ENCODE assay signal across 1 cellular context in the genomic region with DNA sequence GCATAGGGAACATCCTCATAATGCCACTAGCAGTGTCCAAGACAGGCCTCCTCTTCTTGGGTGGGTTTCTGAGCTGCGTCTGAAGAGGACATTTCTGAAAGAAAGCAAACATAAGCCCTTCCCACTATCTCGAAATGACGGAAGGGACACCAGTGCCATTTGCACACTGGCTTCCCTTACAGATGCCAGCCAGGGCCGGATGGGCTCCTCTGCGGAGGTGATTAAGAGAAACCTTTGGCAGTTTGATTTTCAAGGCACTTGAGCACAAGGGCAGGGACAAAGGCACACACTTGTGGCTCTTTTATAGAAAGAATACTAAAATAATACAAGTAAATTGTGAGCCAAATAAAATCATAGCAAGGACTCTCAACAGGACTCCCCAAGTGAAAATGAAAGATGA.
TF ChIP-seq lines count a peak whose summit lies in the region.

No MANE protein-coding gene starts in this region.

TF ChIP-seq in GM23338, 12 proteins besides CTCF, POLR2A, EP300 and RAD21 (continued from another document):
- TF ChIP-seq, protein P1, sequence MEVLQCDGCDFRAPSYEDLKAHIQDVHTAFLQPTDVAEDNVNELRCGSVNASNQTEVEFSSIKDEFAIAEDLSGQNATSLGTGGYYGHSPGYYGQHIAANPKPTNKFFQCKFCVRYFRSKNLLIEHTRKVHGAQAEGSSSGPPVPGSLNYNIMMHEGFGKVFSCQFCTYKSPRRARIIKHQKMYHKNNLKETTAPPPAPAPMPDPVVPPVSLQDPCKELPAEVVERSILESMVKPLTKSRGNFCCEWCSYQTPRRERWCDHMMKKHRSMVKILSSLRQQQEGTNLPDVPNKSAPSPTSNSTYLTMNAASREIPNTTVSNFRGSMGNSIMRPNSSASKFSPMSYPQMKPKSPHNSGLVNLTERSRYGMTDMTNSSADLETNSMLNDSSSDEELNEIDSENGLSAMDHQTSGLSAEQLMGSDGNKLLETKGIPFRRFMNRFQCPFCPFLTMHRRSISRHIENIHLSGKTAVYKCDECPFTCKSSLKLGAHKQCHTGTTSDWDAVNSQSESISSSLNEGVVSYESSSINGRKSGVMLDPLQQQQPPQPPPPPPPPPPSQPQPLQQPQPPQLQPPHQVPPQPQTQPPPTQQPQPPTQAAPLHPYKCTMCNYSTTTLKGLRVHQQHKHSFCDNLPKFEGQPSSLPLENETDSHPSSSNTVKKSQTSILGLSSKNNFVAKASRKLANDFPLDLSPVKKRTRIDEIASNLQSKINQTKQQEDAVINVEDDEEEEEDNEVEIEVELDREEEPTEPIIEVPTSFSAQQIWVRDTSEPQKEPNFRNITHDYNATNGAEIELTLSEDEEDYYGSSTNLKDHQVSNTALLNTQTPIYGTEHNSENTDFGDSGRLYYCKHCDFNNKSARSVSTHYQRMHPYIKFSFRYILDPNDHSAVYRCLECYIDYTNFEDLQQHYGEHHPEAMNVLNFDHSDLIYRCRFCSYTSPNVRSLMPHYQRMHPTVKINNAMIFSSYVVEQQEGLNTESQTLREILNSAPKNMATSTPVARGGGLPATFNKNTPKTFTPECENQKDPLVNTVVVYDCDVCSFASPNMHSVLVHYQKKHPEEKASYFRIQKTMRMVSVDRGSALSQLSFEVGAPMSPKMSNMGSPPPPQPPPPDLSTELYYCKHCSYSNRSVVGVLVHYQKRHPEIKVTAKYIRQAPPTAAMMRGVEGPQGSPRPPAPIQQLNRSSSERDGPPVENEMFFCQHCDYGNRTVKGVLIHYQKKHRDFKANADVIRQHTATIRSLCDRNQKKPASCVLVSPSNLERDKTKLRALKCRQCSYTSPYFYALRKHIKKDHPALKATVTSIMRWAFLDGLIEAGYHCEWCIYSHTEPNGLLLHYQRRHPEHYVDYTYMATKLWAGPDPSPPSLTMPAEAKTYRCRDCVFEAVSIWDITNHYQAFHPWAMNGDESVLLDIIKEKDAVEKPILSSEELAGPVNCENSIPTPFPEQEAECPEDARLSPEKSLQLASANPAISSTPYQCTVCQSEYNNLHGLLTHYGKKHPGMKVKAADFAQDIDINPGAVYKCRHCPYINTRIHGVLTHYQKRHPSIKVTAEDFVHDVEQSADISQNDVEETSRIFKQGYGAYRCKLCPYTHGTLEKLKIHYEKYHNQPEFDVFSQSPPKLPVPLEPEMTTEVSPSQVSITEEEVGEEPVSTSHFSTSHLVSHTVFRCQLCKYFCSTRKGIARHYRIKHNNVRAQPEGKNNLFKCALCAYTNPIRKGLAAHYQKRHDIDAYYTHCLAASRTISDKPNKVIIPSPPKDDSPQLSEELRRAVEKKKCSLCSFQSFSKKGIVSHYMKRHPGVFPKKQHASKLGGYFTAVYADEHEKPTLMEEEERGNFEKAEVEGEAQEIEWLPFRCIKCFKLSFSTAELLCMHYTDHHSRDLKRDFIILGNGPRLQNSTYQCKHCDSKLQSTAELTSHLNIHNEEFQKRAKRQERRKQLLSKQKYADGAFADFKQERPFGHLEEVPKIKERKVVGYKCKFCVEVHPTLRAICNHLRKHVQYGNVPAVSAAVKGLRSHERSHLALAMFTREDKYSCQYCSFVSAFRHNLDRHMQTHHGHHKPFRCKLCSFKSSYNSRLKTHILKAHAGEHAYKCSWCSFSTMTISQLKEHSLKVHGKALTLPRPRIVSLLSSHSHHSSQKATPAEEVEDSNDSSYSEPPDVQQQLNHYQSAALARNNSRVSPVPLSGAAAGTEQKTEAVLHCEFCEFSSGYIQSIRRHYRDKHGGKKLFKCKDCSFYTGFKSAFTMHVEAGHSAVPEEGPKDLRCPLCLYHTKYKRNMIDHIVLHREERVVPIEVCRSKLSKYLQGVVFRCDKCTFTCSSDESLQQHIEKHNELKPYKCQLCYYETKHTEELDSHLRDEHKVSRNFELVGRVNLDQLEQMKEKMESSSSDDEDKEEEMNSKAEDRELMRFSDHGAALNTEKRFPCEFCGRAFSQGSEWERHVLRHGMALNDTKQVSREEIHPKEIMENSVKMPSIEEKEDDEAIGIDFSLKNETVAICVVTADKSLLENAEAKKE (CRISPR knock-in tag; IDR thresholded peaks at IDR 0.05), result no peak
- no peak for TF ChIP-seq REST (IDR thresholded peaks at IDR 0.05; ENCODE audit: unreplicated experiment)
TF ChIP-seq in GM23338: peak in this region for 0.
